1 cellular context compared by ENCODE assay signal in the genomic region with DNA sequence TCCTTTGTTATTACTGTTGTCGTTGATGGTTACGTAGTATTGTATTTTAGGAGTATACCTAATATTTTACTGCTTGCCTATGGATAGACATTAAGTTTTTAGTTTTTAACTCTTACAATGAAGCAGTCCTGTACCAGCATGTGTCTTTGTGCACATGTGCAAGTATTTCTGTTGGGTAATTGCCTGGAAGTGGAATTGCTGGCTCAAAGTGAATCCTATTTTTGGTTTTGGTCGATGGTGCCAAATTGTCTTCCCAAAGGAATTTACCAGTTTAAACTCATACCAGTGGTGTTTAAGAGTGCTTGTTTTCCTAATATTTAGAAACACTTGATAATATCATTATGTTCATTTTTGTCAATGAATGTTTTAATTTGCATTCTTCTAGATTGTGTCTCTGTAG.
TF ChIP-seq lines count a peak whose summit lies in the region.

No MANE protein-coding gene starts in this region.

TF ChIP-seq in IMR-90, 13 proteins besides CTCF, POLR2A, EP300 and RAD21 (continued from another document):
- no peak for TF ChIP-seq USF2 (IDR thresholded peaks at IDR 0.05; ENCODE audit: low read depth, low read length)
TF ChIP-seq in IMR-90: peak in this region for 0.
